In the genomic region with DNA sequence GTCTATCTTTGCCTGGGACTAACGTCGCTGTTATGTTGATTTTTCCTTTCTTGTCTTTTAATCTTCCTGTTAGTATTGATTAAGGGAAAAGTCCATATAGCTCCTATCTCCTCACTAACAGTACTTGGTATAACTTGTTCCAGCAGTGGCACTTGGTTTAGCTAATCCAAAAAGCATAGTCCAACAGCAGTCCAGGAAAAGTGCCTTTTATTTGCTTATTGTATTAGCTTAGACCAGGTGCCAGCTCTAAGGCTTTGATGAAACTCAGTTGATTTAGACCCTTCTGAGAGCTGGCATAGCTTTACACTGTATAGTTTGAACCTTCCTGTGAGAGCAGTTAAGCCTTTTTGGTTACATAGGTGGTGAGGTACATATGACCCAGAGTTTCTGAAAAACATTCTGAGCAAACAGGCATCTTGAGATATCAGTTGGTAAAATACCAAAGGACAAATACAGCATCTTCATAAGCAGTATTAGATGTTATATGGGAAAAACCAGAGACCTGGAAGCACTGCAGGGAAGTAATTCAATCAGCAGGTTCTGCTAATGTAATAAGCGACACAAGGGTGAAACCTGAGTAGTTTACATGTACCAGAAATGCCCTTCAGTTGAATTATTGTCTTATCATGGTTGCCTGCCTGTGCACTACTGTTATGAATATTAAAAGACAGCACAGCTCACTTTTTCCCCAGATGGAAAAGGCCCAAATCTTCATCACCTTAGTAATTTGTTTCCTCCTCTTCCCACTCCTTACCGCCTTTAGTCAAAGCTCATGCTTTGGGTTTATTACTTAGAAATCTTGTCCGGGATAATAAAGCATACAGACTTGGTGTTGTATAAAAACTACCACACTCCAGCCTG, we compare ENCODE assay signal across 1 cellular context.
TF ChIP-seq lines count a peak whose summit lies in the region.

No MANE protein-coding gene starts in this region.

TF ChIP-seq in HEK293, 187 proteins besides CTCF, POLR2A, EP300 and RAD21 (continued from another document):
- no peak for TF ChIP-seq REPIN1 (tag by site-specific recombination; IDR thresholded peaks at IDR 0.05; ENCODE audit: low read depth)
- no peak for TF ChIP-seq ZNF148 (tag by site-specific recombination; IDR thresholded peaks at IDR 0.05; ENCODE audit: borderline replicate concordance)
- TF ChIP-seq FEZF1 (tag by site-specific recombination; IDR thresholded peaks at IDR 0.05) = peak; percentile 53
- peak; percentile 59; the same call in 1 of the 2 replicates for TF ChIP-seq IKZF3 (tag by site-specific recombination; IDR thresholded peaks at IDR 0.05)
- no peak for TF ChIP-seq ZNF416 (tag by site-specific recombination; IDR thresholded peaks at IDR 0.05)
- TF ChIP-seq, protein P1, sequence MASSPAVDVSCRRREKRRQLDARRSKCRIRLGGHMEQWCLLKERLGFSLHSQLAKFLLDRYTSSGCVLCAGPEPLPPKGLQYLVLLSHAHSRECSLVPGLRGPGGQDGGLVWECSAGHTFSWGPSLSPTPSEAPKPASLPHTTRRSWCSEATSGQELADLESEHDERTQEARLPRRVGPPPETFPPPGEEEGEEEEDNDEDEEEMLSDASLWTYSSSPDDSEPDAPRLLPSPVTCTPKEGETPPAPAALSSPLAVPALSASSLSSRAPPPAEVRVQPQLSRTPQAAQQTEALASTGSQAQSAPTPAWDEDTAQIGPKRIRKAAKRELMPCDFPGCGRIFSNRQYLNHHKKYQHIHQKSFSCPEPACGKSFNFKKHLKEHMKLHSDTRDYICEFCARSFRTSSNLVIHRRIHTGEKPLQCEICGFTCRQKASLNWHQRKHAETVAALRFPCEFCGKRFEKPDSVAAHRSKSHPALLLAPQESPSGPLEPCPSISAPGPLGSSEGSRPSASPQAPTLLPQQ (tag by site-specific recombination; IDR thresholded peaks at IDR 0.05) = no peak
- no peak for TF ChIP-seq ZNF555 (tag by site-specific recombination; conservative IDR thresholded peaks at IDR 0.05)
- peak; percentile 76 for TF ChIP-seq OSR2 (tag by site-specific recombination; IDR thresholded peaks at IDR 0.05)
- TF ChIP-seq OVOL3 (tag by site-specific recombination; IDR thresholded peaks at IDR 0.05) = no peak
- no peak for TF ChIP-seq ZNF184 (tag by site-specific recombination; IDR thresholded peaks at IDR 0.05)
- no peak for TF ChIP-seq ZNF121 (tag by site-specific recombination; IDR thresholded peaks at IDR 0.05)
- no peak for TF ChIP-seq ZBTB21 (tag by site-specific recombination; IDR thresholded peaks at IDR 0.05)
- TF ChIP-seq ZNF2 (tag by site-specific recombination; IDR thresholded peaks at IDR 0.05) = no peak
- TF ChIP-seq KLF17 (tag by site-specific recombination; IDR thresholded peaks at IDR 0.05) = no peak
- TF ChIP-seq, protein P2, sequence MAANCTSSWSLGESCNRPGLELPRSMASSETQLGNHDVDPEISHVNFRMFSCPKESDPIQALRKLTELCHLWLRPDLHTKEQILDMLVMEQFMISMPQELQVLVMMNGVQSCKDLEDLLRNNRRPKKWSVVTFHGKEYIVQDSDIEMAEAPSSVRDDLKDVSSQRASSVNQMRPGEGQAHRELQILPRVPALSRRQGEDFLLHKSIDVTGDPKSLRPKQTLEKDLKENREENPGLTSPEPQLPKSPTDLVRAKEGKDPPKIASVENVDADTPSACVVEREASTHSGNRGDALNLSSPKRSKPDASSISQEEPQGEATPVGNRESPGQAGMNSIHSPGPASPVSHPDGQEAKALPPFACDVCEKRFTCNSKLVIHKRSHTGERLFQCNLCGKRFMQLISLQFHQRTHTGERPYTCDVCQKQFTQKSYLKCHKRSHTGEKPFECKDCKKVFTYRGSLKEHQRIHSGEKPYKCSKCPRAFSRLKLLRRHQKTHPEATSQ (tag by site-specific recombination; IDR thresholded peaks at IDR 0.05) = no peak
- TF ChIP-seq, protein P3, sequence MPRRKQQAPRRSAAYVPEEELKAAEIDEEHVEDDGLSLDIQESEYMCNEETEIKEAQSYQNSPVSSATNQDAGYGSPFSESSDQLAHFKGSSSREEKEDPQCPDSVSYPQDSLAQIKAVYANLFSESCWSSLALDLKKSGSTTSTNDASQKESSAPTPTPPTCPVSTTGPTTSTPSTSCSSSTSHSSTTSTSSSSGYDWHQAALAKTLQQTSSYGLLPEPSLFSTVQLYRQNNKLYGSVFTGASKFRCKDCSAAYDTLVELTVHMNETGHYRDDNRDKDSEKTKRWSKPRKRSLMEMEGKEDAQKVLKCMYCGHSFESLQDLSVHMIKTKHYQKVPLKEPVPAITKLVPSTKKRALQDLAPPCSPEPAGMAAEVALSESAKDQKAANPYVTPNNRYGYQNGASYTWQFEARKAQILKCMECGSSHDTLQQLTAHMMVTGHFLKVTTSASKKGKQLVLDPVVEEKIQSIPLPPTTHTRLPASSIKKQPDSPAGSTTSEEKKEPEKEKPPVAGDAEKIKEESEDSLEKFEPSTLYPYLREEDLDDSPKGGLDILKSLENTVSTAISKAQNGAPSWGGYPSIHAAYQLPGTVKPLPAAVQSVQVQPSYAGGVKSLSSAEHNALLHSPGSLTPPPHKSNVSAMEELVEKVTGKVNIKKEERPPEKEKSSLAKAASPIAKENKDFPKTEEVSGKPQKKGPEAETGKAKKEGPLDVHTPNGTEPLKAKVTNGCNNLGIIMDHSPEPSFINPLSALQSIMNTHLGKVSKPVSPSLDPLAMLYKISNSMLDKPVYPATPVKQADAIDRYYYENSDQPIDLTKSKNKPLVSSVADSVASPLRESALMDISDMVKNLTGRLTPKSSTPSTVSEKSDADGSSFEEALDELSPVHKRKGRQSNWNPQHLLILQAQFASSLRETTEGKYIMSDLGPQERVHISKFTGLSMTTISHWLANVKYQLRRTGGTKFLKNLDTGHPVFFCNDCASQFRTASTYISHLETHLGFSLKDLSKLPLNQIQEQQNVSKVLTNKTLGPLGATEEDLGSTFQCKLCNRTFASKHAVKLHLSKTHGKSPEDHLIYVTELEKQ (tag by site-specific recombination; IDR thresholded peaks at IDR 0.05; ENCODE audit: borderline replicate concordance) = no peak
- no peak for TF ChIP-seq ZNF335 (tag by site-specific recombination; conservative IDR thresholded peaks at IDR 0.05)
- TF ChIP-seq ZBTB1 (tag by site-specific recombination; IDR thresholded peaks at IDR 0.05) = no peak
- TF ChIP-seq, protein P4, sequence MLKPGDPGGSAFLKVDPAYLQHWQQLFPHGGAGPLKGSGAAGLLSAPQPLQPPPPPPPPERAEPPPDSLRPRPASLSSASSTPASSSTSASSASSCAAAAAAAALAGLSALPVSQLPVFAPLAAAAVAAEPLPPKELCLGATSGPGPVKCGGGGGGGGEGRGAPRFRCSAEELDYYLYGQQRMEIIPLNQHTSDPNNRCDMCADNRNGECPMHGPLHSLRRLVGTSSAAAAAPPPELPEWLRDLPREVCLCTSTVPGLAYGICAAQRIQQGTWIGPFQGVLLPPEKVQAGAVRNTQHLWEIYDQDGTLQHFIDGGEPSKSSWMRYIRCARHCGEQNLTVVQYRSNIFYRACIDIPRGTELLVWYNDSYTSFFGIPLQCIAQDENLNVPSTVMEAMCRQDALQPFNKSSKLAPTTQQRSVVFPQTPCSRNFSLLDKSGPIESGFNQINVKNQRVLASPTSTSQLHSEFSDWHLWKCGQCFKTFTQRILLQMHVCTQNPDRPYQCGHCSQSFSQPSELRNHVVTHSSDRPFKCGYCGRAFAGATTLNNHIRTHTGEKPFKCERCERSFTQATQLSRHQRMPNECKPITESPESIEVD (tag by site-specific recombination; IDR thresholded peaks at IDR 0.05) = peak; percentile 95
- no peak for TF ChIP-seq TCF7L2 (IDR thresholded peaks at IDR 0.05; ENCODE audit: borderline replicate concordance, low read depth, low read length)
- no peak for TF ChIP-seq ZNF223 (tag by site-specific recombination; IDR thresholded peaks at IDR 0.05)
- no peak for TF ChIP-seq ZNF776 (tag by site-specific recombination; IDR thresholded peaks at IDR 0.05; ENCODE audit: borderline replicate concordance)
- TF ChIP-seq ZNF23 (tag by site-specific recombination; IDR thresholded peaks at IDR 0.05; ENCODE audit: borderline replicate concordance) = no peak
- TF ChIP-seq MYNN (tag by site-specific recombination; IDR thresholded peaks at IDR 0.05; ENCODE audit: borderline replicate concordance) = no peak
- TF ChIP-seq ZNF585B (tag by site-specific recombination; IDR thresholded peaks at IDR 0.05) = no peak
- TF ChIP-seq ZNF521 (tag by site-specific recombination; IDR thresholded peaks at IDR 0.05) = no peak
- no peak for TF ChIP-seq ZNF394 (tag by site-specific recombination; IDR thresholded peaks at IDR 0.05; ENCODE audit: borderline replicate concordance)
- TF ChIP-seq ZNF302 (tag by site-specific recombination; IDR thresholded peaks at IDR 0.05; ENCODE audit: low read depth) = no peak
- TF ChIP-seq MZF1 (tag by site-specific recombination; IDR thresholded peaks at IDR 0.05; ENCODE audit: borderline replicate concordance) = no peak
- TF ChIP-seq, protein P5, sequence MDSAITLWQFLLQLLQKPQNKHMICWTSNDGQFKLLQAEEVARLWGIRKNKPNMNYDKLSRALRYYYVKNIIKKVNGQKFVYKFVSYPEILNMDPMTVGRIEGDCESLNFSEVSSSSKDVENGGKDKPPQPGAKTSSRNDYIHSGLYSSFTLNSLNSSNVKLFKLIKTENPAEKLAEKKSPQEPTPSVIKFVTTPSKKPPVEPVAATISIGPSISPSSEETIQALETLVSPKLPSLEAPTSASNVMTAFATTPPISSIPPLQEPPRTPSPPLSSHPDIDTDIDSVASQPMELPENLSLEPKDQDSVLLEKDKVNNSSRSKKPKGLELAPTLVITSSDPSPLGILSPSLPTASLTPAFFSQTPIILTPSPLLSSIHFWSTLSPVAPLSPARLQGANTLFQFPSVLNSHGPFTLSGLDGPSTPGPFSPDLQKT (IDR thresholded peaks at IDR 0.05; ENCODE audit: borderline replicate concordance, low read depth, low read length) = no peak
- TF ChIP-seq ZNF350 (tag by site-specific recombination; IDR thresholded peaks at IDR 0.05) = no peak
- TF ChIP-seq SCRT1 (tag by site-specific recombination; IDR thresholded peaks at IDR 0.05; ENCODE audit: borderline replicate concordance) = no peak
- TF ChIP-seq ZNF530 (tag by site-specific recombination; IDR thresholded peaks at IDR 0.05; ENCODE audit: low read depth) = no peak
- no peak for TF ChIP-seq ZNF174 (tag by site-specific recombination; IDR thresholded peaks at IDR 0.05)
- TF ChIP-seq ZBTB44 (tag by site-specific recombination; IDR thresholded peaks at IDR 0.05) = peak; percentile 34; the same call in 1 of the 2 replicates
- TF ChIP-seq ZNF354C (tag by site-specific recombination; IDR thresholded peaks at IDR 0.05; ENCODE audit: borderline replicate concordance, low read depth) = no peak
- TF ChIP-seq ZNF37A (tag by site-specific recombination; IDR thresholded peaks at IDR 0.05) = no peak
- no peak for TF ChIP-seq SALL2 (tag by site-specific recombination; IDR thresholded peaks at IDR 0.05; ENCODE audit: borderline replicate concordance)
